Comparison of ENCODE assay signal across 27 cellular contexts in genomic region chr10:111118758-111119157, GRCh38.
"Had no signal": no experiment of that assay in that cellular context is flagged by ENCODE, and none has a peak within 500 bp of the region (broad histone marks: within the 10 kb centered on the region; RNA-seq: fewer than 3 reads in every experiment).

No MANE protein-coding gene starts in this region.

- FAIRE-seq: kidney, small intestine had no signal

- H3K36me3 Mint-ChIP-seq: mesothelial cell of epicardium; naive B cell; natural killer cell; neural progenitor cell; stimulated activated effector memory CD8-positive, alpha-beta T cell treated with anti-CD3 and anti-CD28 coated beads, Interleukin-12 subunit alpha, Interleukin-12 subunit beta, amount 100 ng/mL, for 72 hours had no signal

- H3K27ac Mint-ChIP-seq: mesothelial cell of epicardium; naive B cell; natural killer cell; nephron progenitor cell; neural progenitor cell; progenitor cell of endocrine pancreas; stimulated activated effector memory CD8-positive, alpha-beta T cell treated with anti-CD3 and anti-CD28 coated beads, Interleukin-12 subunit alpha, Interleukin-12 subunit beta, amount 100 ng/mL, for 72 hours; stimulated activated naive CD8-positive, alpha-beta T cell treated with anti-CD3 and anti-CD28 coated beads, Interleukin-15, Interleukin-2, amounts not matched to agents 100 ng/mL and 50 ng/mL, for 24 hours had no signal

- H3K4me3 Mint-ChIP-seq: mesothelial cell of epicardium; naive B cell; natural killer cell; nephron progenitor cell; neural progenitor cell; stimulated activated effector memory CD8-positive, alpha-beta T cell treated with anti-CD3 and anti-CD28 coated beads, Interleukin-12 subunit alpha, Interleukin-12 subunit beta, amount 100 ng/mL, for 72 hours; stimulated activated naive CD8-positive, alpha-beta T cell treated with anti-CD3 and anti-CD28 coated beads, Interleukin-15, Interleukin-2, amounts not matched to agents 100 ng/mL and 50 ng/mL, for 24 hours had no signal

- H3K27me3 ChIP-seq: neural progenitor cell, neutrophil, ovary, sigmoid colon, spleen, suprapubic skin, uterus had no signal

- H3K9ac ChIP-seq: neural progenitor cell had no signal

- H3K4me1 Mint-ChIP-seq: mesothelial cell of epicardium, nephron progenitor cell, neural progenitor cell had no signal

- DNase-seq: hippocampal formation; kidney; left ventricle myocardium inferior; mesendoderm; naive B cell; natural killer cell; nephron progenitor cell; occipital lobe; ovary; right cardiac atrium; sigmoid colon; small intestine; spleen; stimulated activated CD4-positive, alpha-beta T cell treated with anti-CD3 and anti-CD28 coated beads, Interleukin-4, amount 100 ng/mL, for 24 hours; stimulated activated naive CD4-positive, alpha-beta T cell; tibial artery; trophoblast cell; uterus had no signal

- H3K36me3 ChIP-seq: left ventricle myocardium inferior, neural progenitor cell, neutrophil, ovary, sigmoid colon, spleen, suprapubic skin, thoracic aorta, tibial artery, uterus had no signal

- H3K27ac ChIP-seq: left ventricle myocardium inferior, neural progenitor cell, neutrophil, ovary, sigmoid colon, spleen, suprapubic skin, thoracic aorta, tibial artery, uterus had no signal

- H3K9me3 ChIP-seq: left ventricle myocardium inferior, neutrophil, ovary, sigmoid colon, spleen, suprapubic skin, thoracic aorta, tibial artery, uterus had no signal

- H3K9me3 Mint-ChIP-seq: mesothelial cell of epicardium; naive B cell; natural killer cell; nephron progenitor cell; neural progenitor cell; stimulated activated effector memory CD8-positive, alpha-beta T cell treated with anti-CD3 and anti-CD28 coated beads, Interleukin-12 subunit alpha, Interleukin-12 subunit beta, amount 100 ng/mL, for 72 hours; stimulated activated naive CD8-positive, alpha-beta T cell treated with anti-CD3 and anti-CD28 coated beads, Interleukin-15, Interleukin-2, amounts not matched to agents 100 ng/mL and 50 ng/mL, for 24 hours had no signal

- H3K4me3 ChIP-seq: left ventricle myocardium inferior, lung, neural progenitor cell, ovary, sigmoid colon, spleen, suprapubic skin, thoracic aorta, tibial artery, uterus had no signal

- ATAC-seq: natural killer cell; right cardiac atrium; stimulated activated effector memory CD8-positive, alpha-beta T cell treated with anti-CD3 and anti-CD28 coated beads, Interleukin-12 subunit alpha, Interleukin-12 subunit beta, amount 100 ng/mL, for 72 hours had no signal

- H3K4me1 ChIP-seq: left ventricle myocardium inferior, neural progenitor cell, sigmoid colon, spleen, tibial artery, uterus had no signal
